Comparison of ENCODE assay signal across 29 cellular contexts in genomic region chr3:161271646-161272045, GRCh38.
"Had no signal": no experiment of that assay in that cellular context is flagged by ENCODE, and none has a peak within 500 bp of the region (broad histone marks: within the 10 kb centered on the region; RNA-seq: fewer than 3 reads in every experiment).

No MANE protein-coding gene starts in this region.

- H3K4me1 Mint-ChIP-seq: nephron; neural progenitor cell; stimulated activated naive CD8-positive, alpha-beta T cell treated with anti-CD3 and anti-CD28 coated beads, Interleukin-15, amount 100 ng/mL, for 72 hours had no signal

- H3K4me3 Mint-ChIP-seq: dendritic cell treated with granulocyte-macrophage colony-stimulating factor and Interleukin-4, amounts not matched to agents 40 ng/mL and 50 ng/mL, for 4 days; mesothelial cell of epicardium; naive thymus-derived CD4-positive, alpha-beta T cell; nephron; neural progenitor cell; stimulated activated naive CD8-positive, alpha-beta T cell treated with anti-CD3 and anti-CD28 coated beads, Interleukin-15, amount 100 ng/mL, for 72 hours had no signal

- H3K9me3 Mint-ChIP-seq: dendritic cell treated with granulocyte-macrophage colony-stimulating factor and Interleukin-4, amounts not matched to agents 40 ng/mL and 50 ng/mL, for 4 days; mesothelial cell of epicardium; neural progenitor cell had no signal

- H3K36me3 ChIP-seq: neural progenitor cell, prostate gland, suprapubic skin, transverse colon, upper lobe of right lung, uterus had no signal

- ATAC-seq: left lung; naive thymus-derived CD4-positive, alpha-beta T cell; sciatic nerve; stimulated activated naive CD8-positive, alpha-beta T cell treated with anti-CD3 and anti-CD28 coated beads, Interleukin-15, amount 100 ng/mL, for 72 hours; upper lobe of right lung had no signal

- H3K27ac ChIP-seq: esophagus squamous epithelium, heart right ventricle, left lung, neural progenitor cell, parathyroid adenoma, prostate gland, right atrium auricular region, suprapubic skin, transverse colon, upper lobe of right lung, uterus had no signal

- H3K27me3 ChIP-seq: esophagus squamous epithelium, heart right ventricle, left lung, neural progenitor cell, right atrium auricular region, suprapubic skin, transverse colon, upper lobe of right lung, uterus had no signal

- H3K79me2 ChIP-seq: parathyroid adenoma had no signal

- H3K27me3 Mint-ChIP-seq: dendritic cell treated with granulocyte-macrophage colony-stimulating factor and Interleukin-4, amounts not matched to agents 40 ng/mL and 50 ng/mL, for 4 days; naive thymus-derived CD4-positive, alpha-beta T cell; stimulated activated naive CD8-positive, alpha-beta T cell treated with anti-CD3 and anti-CD28 coated beads, Interleukin-15, amount 100 ng/mL, for 72 hours had no signal

- H3K9me3 ChIP-seq: esophagus squamous epithelium, heart right ventricle, left lung, prostate gland, right atrium auricular region, suprapubic skin, transverse colon, upper lobe of right lung, uterus had no signal

- H3K4me3 ChIP-seq: esophagus squamous epithelium, heart right ventricle, left lung, neural progenitor cell, prostate gland, right atrium auricular region, smooth muscle cell, suprapubic skin, transverse colon, upper lobe of right lung, uterus had no signal

- H3K9ac ChIP-seq: neural progenitor cell, parathyroid adenoma had no signal

- H3K4me1 ChIP-seq: left lung, neural progenitor cell, parathyroid adenoma, prostate gland, upper lobe of right lung, uterus had no signal

- H3K4me2 ChIP-seq: neural progenitor cell, smooth muscle cell had no signal

- H2AFZ ChIP-seq: neural progenitor cell, parathyroid adenoma had no signal

- H3K27ac Mint-ChIP-seq: dendritic cell treated with granulocyte-macrophage colony-stimulating factor and Interleukin-4, amounts not matched to agents 40 ng/mL and 50 ng/mL, for 4 days; mesothelial cell of epicardium; nephron; neural progenitor cell; stimulated activated naive CD8-positive, alpha-beta T cell treated with anti-CD3 and anti-CD28 coated beads, Interleukin-15, amount 100 ng/mL, for 72 hours had no signal

- DNase-seq: effector CD8-positive, alpha-beta T cell; erythroblast; esophagus squamous epithelium; glutamatergic neuron; heart right ventricle; hippocampal formation; left cardiac atrium; left lung; mesenchymal stem cell; naive thymus-derived CD4-positive, alpha-beta T cell; stimulated activated CD4-positive, alpha-beta T cell treated with anti-CD3 and anti-CD28 coated beads, Interleukin-12 subunit alpha, Interleukin-12 subunit beta, amount 100 ng/mL, for 4 hours; stimulated activated CD4-positive, alpha-beta T cell treated with anti-CD3 and anti-CD28 coated beads, Interleukin-1b, Interleukin-23, amount 100 ng/mL, for 48 hours; stimulated activated CD4-positive, alpha-beta T cell treated with anti-CD3 and anti-CD28 coated beads, Interleukin-4, amount 100 ng/mL, for 1 hour; stimulated activated CD8-positive, alpha-beta memory T cell treated with anti-CD3 and anti-CD28 coated beads, Interleukin-4, amount 100 ng/mL, for 48 hours; stimulated activated naive CD4-positive, alpha-beta T cell; stimulated activated naive CD8-positive, alpha-beta T cell treated with anti-CD3 and anti-CD28 coated beads, Interleukin-15, amount 100 ng/mL, for 72 hours; transverse colon; upper lobe of right lung; uterus had no signal
